8 cellular contexts compared by ENCODE assay signal in the genomic region with DNA sequence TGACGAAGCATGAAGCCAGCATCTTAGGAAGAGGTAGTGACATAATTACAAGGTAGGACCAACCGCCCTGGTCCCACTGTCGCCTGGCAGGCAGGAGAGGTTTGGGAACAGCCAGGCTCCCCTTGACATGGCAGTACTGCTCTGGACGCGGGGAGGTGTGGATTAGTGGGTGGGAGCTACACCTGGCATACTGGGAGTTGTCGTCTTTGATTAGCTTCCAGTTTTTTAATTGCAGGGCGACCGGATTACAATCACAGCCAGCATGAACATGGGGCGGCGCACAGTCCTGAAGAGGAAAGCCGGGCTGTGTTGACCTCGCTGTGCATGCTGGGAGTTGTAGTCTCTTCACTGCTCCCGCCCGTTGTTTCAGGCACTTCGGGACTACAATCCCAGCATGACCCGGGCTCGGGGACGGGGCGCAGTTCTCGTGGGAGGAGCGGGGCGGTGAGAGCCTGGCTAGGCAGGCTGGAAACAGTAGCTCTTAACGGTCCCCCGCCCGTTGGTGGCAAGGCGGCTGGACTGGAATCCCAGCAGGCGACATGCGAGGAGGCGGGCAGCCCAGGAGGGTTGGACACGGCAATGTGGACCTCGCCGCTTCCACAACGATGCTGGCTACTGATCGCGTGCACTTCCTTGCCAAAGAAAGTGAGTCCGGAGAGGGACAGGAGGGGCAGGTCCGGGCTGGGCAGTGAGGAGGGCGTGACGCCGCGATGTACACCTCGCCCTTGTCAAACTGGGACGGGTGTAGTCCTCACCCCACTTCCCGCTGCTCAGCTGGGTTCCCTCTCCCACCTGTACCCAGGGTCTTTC.
A peak's percentile ranks its signal among the peaks of the same experiment; 100 is the strongest.
DNase-seq lines count a peak whose midpoint lies in the region; ATAC-seq and TF ChIP-seq lines count a peak whose summit lies in the region.

No MANE protein-coding gene starts in this region.

- TF ChIP-seq CTCF in CD4-positive, alpha-beta T cell (IDR thresholded peaks at IDR 0.05) = no peak
- no peak for TF ChIP-seq CTCF in gastroesophageal sphincter (IDR thresholded peaks at IDR 0.05)
- TF ChIP-seq CTCF in gastrocnemius medialis (IDR thresholded peaks at IDR 0.05 in 4 of 5, conservative IDR thresholded peaks at IDR 0.05 in 1 of 5) = no peak

- H3K27me3 Mint-ChIP-seq in CD4-positive, alpha-beta T cell = no peaks in the 10 kb centered on the region

- H3K9me3 Mint-ChIP-seq in CD4-positive, alpha-beta T cell = peaks cover 2% of the 10 kb centered on the region

- peak; percentile 79 to 95 (median 86) for DNase-seq in CD4-positive, alpha-beta T cell
- peak; percentile 89 to 96 for DNase-seq in NCI-H526 (lab: John Stamatoyannopoulos, UW)
- DNase-seq in activated T-cell treated with anti-CD3 and anti-CD28 coated beads for 48 hours (ENCODE audit: low read depth) = peak; percentile 81
- peak; percentile 79 to 90 for DNase-seq in gastrocnemius medialis
- DNase-seq in aorta = peak; percentile 94 to 97
- no peak for DNase-seq in NCI-H345 (lab: John Stamatoyannopoulos, UW)

- peak overlapping the region; percentile 40 to 66 for H3K4me3 ChIP-seq in gastroesophageal sphincter
- H3K4me3 ChIP-seq in gastrocnemius medialis = peak overlapping the region; percentile 21 to 72 (median 66)
- peak overlapping the region; percentile 53 for H3K4me3 ChIP-seq in aorta (ENCODE audit: low read length in 2 of 2)

- peak overlapping the region; percentile 99 for H3K4me3 Mint-ChIP-seq in CD4-positive, alpha-beta T cell

- intact Hi-C loops in CD4-positive, alpha-beta T cell (cut with DNase I, micrococcal nuclease) = loop anchor here (1.0 to 5.0 kb wide), 5 partner anchors 25 to 1137 kb away; a partner anchor contains a TSS
- intact Hi-C loops in gastrocnemius medialis (cut with DNase I; ENCODE audit: low total_unique reads) (no loop called here), aorta (cut with DNase I) (no loop called here)

- H3K36me3 ChIP-seq in gastroesophageal sphincter (no peaks in the 10 kb centered on the region), gastrocnemius medialis (no peaks in the 10 kb centered on the region), aorta (ENCODE audit: control insufficient read depth in 1 of 2, insufficient read depth in 2 of 2, low read length in 1 of 2) (no peaks in the 10 kb centered on the region)

- no peaks in the 10 kb centered on the region for H3K27me3 ChIP-seq in CD4-positive, alpha-beta T cell (ENCODE audit: control insufficient read depth, insufficient read depth, low read length)
- H3K27me3 ChIP-seq in gastroesophageal sphincter (no peaks in the 10 kb centered on the region), gastrocnemius medialis (no peaks in the 10 kb centered on the region), aorta (ENCODE audit: control insufficient read depth in 1 of 2, insufficient read depth in 2 of 2, low read length in 1 of 2) (no peaks in the 10 kb centered on the region)

- in situ Hi-C loops in gastrocnemius medialis (cut with MboI; ENCODE audit: low sequenced_read_pairs in 4 of 4) = loop anchor here in 1 of 4 donors (25.0 kb wide), 2 partner anchors 412 to 662 kb away; a partner anchor contains a TSS

- POLR2A ChIA-PET in CD4-positive, alpha-beta T cell (lab: Charles Lee) = interaction anchor here (1.0 to 2.9 kb wide), 13 partner anchors 12 to 1106 kb away, joined by 3 to 53 read pairs (median 5); a partner anchor contains a TSS

- H3K4me1 Mint-ChIP-seq in CD4-positive, alpha-beta T cell (ENCODE audit: low read depth) = peaks cover 12% of the 10 kb centered on the region

- peak overlapping the region; percentile 55 for H3K27ac ChIP-seq in CD4-positive, alpha-beta T cell (ENCODE audit: low read depth, low read length)
- peak overlapping the region in 2 of 4 donors; percentile 70 to 78 for H3K27ac ChIP-seq in gastroesophageal sphincter
- peak overlapping the region in 3 of 4 donors; percentile 67 to 72 (median 68) for H3K27ac ChIP-seq in gastrocnemius medialis
- no peak overlapping the region for H3K27ac ChIP-seq in aorta (ENCODE audit: low read depth in 1 of 2, low read length in 2 of 2)

- H3K27ac Mint-ChIP-seq in CD4-positive, alpha-beta T cell = peak overlapping the region; percentile 84

- no peaks in the 10 kb centered on the region for H3K9me3 ChIP-seq in CD4-positive, alpha-beta T cell (ENCODE audit: control insufficient read depth, low read length)
- H3K9me3 ChIP-seq in gastroesophageal sphincter = no peaks in the 10 kb centered on the region
- no peaks in the 10 kb centered on the region for H3K9me3 ChIP-seq in gastrocnemius medialis
- H3K9me3 ChIP-seq in aorta (ENCODE audit: control insufficient read depth, low read length) = no peaks in the 10 kb centered on the region

- peaks cover 22% of the 10 kb centered on the region for H3K36me3 Mint-ChIP-seq in CD4-positive, alpha-beta T cell (ENCODE audit: low read depth)

- peak; percentile 93 for ATAC-seq in CD4-positive, alpha-beta T cell (ENCODE audit: poor library complexity)
- ATAC-seq in gastroesophageal sphincter (peak; percentile 96), gastrocnemius medialis (peak; percentile 98 to 99), aorta (ENCODE audit: low FRiP score) (peak; percentile 98), GM18867 (IDR thresholded peaks at IDR 0.05; ENCODE audit: unreplicated experiment) (no peak)

- WGBS in gastroesophageal sphincter (ENCODE audit: low coverage in 1 of 2), 2 donors = 11 to 33% methylated on average over 10 to 11 of the region's 44 CpGs
- 2% methylated on average over 44 of the region's 44 CpGs for WGBS in aorta, 2 donors

- TF ChIP-seq EP300 in gastroesophageal sphincter (IDR thresholded peaks at IDR 0.05) = no peak

- CTCF ChIA-PET in CD4-positive, alpha-beta T cell (lab: Charles Lee) = interaction anchor here (0.8 to 1.0 kb wide), 2 partner anchors 23 to 25 kb away, joined by 3 read pairs; no protein-coding TSS in a partner anchor

- TF ChIP-seq POLR2A in gastroesophageal sphincter (IDR thresholded peaks at IDR 0.05) = no peak
- TF ChIP-seq POLR2A in gastrocnemius medialis (IDR thresholded peaks at IDR 0.05) = no peak

- H3K4me1 ChIP-seq in gastroesophageal sphincter = peaks cover 0 to 17% (median 0%) of the 10 kb centered on the region in 3 donors
- H3K4me1 ChIP-seq in gastrocnemius medialis = peaks cover 0 to 3% of the 10 kb centered on the region in 2 donors
- no peaks in the 10 kb centered on the region for H3K4me1 ChIP-seq in aorta (ENCODE audit: control insufficient read depth in 1 of 2, insufficient read depth in 2 of 2, low read length in 2 of 2)

Comparison
In these comparisons a context has a peak if more than half of its experiments do, and no peak if none do; other contexts are left out.
1. H3K27ac ChIP-seq: peak in CD4-positive, alpha-beta T cell (single experiment) and gastrocnemius medialis (3 of 4); none in aorta (0 of 2).
2. intact Hi-C loops: an anchor here in CD4-positive, alpha-beta T cell (1.0 to 5.0 kb wide); none called in gastrocnemius medialis and aorta.
3. Peak in every context shown above with its lines, with median percentiles within 50 percentile points of each other: H3K4me3 ChIP-seq.